19 cellular contexts compared by ENCODE assay signal in genomic region chr7:27343804-27344203, GRCh38.
DNase-seq lines count a peak whose midpoint lies in the region; ATAC-seq, FAIRE-seq and TF ChIP-seq lines count a peak whose summit lies in the region.
"Had no signal": no experiment of that assay in that cellular context is flagged by ENCODE, and none has a peak within 500 bp of the region (broad histone marks: within the 10 kb centered on the region; RNA-seq: fewer than 3 reads in every experiment).

No MANE protein-coding gene starts in this region.

- intact Hi-C loops in left colon (cut with DNase I, micrococcal nuclease): no loop called here

- H3K27me3 Mint-ChIP-seq in naive thymus-derived CD8-positive, alpha-beta T cell: peaks cover 10 to 39% (median 15%) of the 10 kb centered on the region in 5 donors

- peak overlapping the region; percentile 98; the same call in 1 of the 2 replicates for H3K27ac ChIP-seq in VCaP
- H3K27ac ChIP-seq: BLaER1 had no signal

- H3K36me3 Mint-ChIP-seq in naive thymus-derived CD8-positive, alpha-beta T cell: no peaks in the 10 kb centered on the region
- H3K36me3 Mint-ChIP-seq: CD14-positive monocyte; CD4-positive, CD25-positive, alpha-beta regulatory T cell; CD8-positive, alpha-beta T cell had no signal

- H3K4me1 Mint-ChIP-seq in naive thymus-derived CD8-positive, alpha-beta T cell: no peaks in the 10 kb centered on the region
- H3K4me1 Mint-ChIP-seq: CD4-positive, CD25-positive, alpha-beta regulatory T cell had no signal

- TF ChIP-seq CTCF in D721Med (IDR thresholded peaks at IDR 0.05; ENCODE audit: insufficient read depth, missing control alignments) (no peak), VCaP (conservative IDR thresholded peaks at IDR 0.05) (no peak)

- H3K27ac Mint-ChIP-seq in naive thymus-derived CD8-positive, alpha-beta T cell: no peak overlapping the region
- H3K27ac Mint-ChIP-seq: CD4-positive, CD25-positive, alpha-beta regulatory T cell; CD8-positive, alpha-beta T cell had no signal

- H3K9me3 Mint-ChIP-seq in naive thymus-derived CD8-positive, alpha-beta T cell: no peaks in the 10 kb centered on the region
- H3K9me3 Mint-ChIP-seq: CD8-positive, alpha-beta T cell had no signal

- no peak for ATAC-seq in left colon
- ATAC-seq in naive thymus-derived CD8-positive, alpha-beta T cell: no peak
- ATAC-seq: CD8-positive, alpha-beta T cell had no signal

- DNase-seq in D721Med (ENCODE audit: insufficient read length, low spot score) (no peak), SW480 (ENCODE audit: low spot score) (no peak), left colon (no peak)
- no peak for DNase-seq in naive thymus-derived CD8-positive, alpha-beta T cell
- DNase-seq: 8988T; ACHN; BE2C; C1 segment of cervical spinal cord; CD4-positive, CD25-positive, alpha-beta regulatory T cell; CD8-positive, alpha-beta T cell; DMS79 treated with DMSO at 0.1 percent for 48 hours; GF-D8 had no signal

- no peak overlapping the region for H3K4me3 Mint-ChIP-seq in naive thymus-derived CD8-positive, alpha-beta T cell
- H3K4me3 Mint-ChIP-seq: CD14-positive monocyte; CD4-positive, CD25-positive, alpha-beta regulatory T cell; CD8-positive, alpha-beta T cell had no signal

- FAIRE-seq in D721Med (lab: Jason Lieb, UNC): peak; percentile 21
- FAIRE-seq: A204.1, G401.6, GM12891, GM18507 had no signal

- POLR2A ChIA-PET in naive thymus-derived CD8-positive, alpha-beta T cell (lab: Charles Lee): no interaction called here
